In the genomic region with DNA sequence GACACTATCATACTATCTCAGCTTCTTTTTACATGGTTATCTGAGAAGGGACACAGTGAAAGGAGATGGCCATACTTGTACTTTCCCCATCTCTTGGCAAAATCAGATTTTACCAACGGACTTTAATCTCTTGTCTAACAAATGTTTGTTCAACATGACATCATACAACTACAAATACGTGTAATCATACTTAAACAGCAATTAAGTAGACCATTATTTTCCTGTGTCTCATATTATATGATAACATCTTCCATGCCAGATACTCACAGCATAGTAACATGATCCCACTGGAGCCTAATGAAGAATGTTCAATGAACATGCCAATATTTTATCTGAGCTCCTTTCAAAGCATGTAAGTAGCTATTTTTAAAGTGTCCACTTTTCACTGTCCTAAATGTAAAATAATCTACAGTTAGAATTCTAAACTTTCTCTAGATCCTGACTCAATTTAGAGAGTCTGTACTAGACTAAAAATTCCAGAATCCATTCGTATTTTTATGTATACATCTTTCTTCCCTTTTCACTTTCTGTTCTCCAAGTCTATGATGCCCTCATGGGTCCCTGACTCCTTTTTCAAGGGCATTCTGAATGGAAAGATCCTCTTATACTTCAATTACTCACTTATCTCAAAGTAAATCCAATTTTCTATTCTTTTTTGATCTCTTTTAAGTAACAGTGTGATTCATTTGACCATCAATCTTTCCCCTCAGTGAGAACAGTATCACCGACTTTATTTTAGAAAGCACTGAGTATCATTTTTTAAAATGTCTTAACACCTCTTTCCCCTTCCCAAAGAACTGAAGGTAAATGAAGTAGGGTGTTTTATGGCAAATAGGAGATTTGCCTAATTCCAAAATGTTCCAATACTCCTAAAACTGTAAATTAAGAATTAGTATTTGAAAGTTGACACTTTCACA, we compare ENCODE assay signal across 1 cellular context.
TF ChIP-seq lines count a peak whose summit lies in the region.

No MANE protein-coding gene starts in this region.

TF ChIP-seq in HepG2, 621 proteins besides CTCF, POLR2A, EP300 and RAD21 (continued from another document and continues in another):
- TF ChIP-seq HOMEZ (CRISPR knock-in tag; IDR thresholded peaks at IDR 0.05; ENCODE audit: low read depth) (peak; percentile 78; the same call in 1 of the 2 replicates), CHD2 (IDR thresholded peaks at IDR 0.05; ENCODE audit: low read depth, low read length) (no peak), NCOR1 (IDR thresholded peaks at IDR 0.05; ENCODE audit: borderline replicate concordance, low read length) (peak; percentile 34; the same call in 1 of the 2 replicates), SOX5 (CRISPR knock-in tag; IDR thresholded peaks at IDR 0.05; ENCODE audit: borderline replicate concordance) (peak; percentile 51; the same call in 1 of the 2 replicates), ZNF275 (CRISPR knock-in tag; IDR thresholded peaks at IDR 0.05; ENCODE audit: borderline replicate concordance) (no peak), ZNF292 (CRISPR knock-in tag; IDR thresholded peaks at IDR 0.05; ENCODE audit: borderline replicate concordance, low read depth) (no peak), SNAI1 (CRISPR knock-in tag; IDR thresholded peaks at IDR 0.05; ENCODE audit: borderline replicate concordance) (no peak), PLRG1 (conservative IDR thresholded peaks at IDR 0.05) (no peak), ZNF407 (CRISPR knock-in tag; IDR thresholded peaks at IDR 0.05; ENCODE audit: not compliant biosample characterization) (no peak), TMF1 (CRISPR knock-in tag; IDR thresholded peaks at IDR 0.05; ENCODE audit: low read depth) (no peak), ZBTB21 (CRISPR knock-in tag; IDR thresholded peaks at IDR 0.05) (peak; percentile 83; the same call in 1 of the 2 replicates), NFKBIZ (CRISPR knock-in tag; IDR thresholded peaks at IDR 0.05) (no peak), ZNF724P (CRISPR knock-in tag; IDR thresholded peaks at IDR 0.05; ENCODE audit: borderline replicate concordance) (no peak), ZNF280D (CRISPR knock-in tag; IDR thresholded peaks at IDR 0.05) (no peak), ZNF101 (CRISPR knock-in tag; IDR thresholded peaks at IDR 0.05; ENCODE audit: borderline replicate concordance, low read depth) (no peak), ATF1 (CRISPR knock-in tag; IDR thresholded peaks at IDR 0.05) (0 out of 2 replicates have a peak, but pooled peaks have one; percentile 33), ZNF75D (CRISPR knock-in tag; IDR thresholded peaks at IDR 0.05; ENCODE audit: borderline replicate concordance) (no peak)
- TF ChIP-seq, protein P1, sequence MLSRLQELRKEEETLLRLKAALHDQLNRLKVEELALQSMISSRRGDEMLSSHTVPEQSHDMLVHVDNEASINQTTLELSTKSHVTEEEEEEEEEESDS (CRISPR knock-in tag; IDR thresholded peaks at IDR 0.05; ENCODE audit: borderline replicate concordance) = no peak
- TF ChIP-seq, protein P2, sequence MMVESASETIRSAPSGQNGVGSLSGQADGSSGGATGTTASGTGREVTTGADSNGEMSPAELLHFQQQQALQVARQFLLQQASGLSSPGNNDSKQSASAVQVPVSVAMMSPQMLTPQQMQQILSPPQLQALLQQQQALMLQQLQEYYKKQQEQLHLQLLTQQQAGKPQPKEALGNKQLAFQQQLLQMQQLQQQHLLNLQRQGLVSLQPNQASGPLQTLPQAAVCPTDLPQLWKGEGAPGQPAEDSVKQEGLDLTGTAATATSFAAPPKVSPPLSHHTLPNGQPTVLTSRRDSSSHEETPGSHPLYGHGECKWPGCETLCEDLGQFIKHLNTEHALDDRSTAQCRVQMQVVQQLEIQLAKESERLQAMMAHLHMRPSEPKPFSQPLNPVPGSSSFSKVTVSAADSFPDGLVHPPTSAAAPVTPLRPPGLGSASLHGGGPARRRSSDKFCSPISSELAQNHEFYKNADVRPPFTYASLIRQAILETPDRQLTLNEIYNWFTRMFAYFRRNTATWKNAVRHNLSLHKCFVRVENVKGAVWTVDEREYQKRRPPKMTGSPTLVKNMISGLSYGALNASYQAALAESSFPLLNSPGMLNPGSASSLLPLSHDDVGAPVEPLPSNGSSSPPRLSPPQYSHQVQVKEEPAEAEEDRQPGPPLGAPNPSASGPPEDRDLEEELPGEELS (CRISPR knock-in tag; IDR thresholded peaks at IDR 0.05) = peak; percentile 35; the same call in 1 of the 2 replicates
- TF ChIP-seq, protein P3, sequence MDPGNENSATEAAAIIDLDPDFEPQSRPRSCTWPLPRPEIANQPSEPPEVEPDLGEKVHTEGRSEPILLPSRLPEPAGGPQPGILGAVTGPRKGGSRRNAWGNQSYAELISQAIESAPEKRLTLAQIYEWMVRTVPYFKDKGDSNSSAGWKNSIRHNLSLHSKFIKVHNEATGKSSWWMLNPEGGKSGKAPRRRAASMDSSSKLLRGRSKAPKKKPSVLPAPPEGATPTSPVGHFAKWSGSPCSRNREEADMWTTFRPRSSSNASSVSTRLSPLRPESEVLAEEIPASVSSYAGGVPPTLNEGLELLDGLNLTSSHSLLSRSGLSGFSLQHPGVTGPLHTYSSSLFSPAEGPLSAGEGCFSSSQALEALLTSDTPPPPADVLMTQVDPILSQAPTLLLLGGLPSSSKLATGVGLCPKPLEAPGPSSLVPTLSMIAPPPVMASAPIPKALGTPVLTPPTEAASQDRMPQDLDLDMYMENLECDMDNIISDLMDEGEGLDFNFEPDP (CRISPR knock-in tag; conservative IDR thresholded peaks at IDR 0.05) = no peak
- TF ChIP-seq, protein P4, sequence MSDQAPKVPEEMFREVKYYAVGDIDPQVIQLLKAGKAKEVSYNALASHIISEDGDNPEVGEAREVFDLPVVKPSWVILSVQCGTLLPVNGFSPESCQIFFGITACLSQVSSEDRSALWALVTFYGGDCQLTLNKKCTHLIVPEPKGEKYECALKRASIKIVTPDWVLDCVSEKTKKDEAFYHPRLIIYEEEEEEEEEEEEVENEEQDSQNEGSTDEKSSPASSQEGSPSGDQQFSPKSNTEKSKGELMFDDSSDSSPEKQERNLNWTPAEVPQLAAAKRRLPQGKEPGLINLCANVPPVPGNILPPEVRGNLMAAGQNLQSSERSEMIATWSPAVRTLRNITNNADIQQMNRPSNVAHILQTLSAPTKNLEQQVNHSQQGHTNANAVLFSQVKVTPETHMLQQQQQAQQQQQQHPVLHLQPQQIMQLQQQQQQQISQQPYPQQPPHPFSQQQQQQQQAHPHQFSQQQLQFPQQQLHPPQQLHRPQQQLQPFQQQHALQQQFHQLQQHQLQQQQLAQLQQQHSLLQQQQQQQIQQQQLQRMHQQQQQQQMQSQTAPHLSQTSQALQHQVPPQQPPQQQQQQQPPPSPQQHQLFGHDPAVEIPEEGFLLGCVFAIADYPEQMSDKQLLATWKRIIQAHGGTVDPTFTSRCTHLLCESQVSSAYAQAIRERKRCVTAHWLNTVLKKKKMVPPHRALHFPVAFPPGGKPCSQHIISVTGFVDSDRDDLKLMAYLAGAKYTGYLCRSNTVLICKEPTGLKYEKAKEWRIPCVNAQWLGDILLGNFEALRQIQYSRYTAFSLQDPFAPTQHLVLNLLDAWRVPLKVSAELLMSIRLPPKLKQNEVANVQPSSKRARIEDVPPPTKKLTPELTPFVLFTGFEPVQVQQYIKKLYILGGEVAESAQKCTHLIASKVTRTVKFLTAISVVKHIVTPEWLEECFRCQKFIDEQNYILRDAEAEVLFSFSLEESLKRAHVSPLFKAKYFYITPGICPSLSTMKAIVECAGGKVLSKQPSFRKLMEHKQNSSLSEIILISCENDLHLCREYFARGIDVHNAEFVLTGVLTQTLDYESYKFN (CRISPR knock-in tag; conservative IDR thresholded peaks at IDR 0.05) = peak; percentile 76
- TF ChIP-seq, protein P5, sequence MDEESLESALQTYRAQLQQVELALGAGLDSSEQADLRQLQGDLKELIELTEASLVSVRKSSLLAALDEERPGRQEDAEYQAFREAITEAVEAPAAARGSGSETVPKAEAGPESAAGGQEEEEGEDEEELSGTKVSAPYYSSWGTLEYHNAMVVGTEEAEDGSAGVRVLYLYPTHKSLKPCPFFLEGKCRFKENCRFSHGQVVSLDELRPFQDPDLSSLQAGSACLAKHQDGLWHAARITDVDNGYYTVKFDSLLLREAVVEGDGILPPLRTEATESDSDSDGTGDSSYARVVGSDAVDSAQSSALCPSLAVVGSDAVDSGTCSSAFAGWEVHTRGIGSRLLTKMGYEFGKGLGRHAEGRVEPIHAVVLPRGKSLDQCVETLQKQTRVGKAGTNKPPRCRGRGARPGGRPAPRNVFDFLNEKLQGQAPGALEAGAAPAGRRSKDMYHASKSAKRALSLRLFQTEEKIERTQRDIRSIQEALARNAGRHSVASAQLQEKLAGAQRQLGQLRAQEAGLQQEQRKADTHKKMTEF (CRISPR knock-in tag; IDR thresholded peaks at IDR 0.05) = peak; percentile 30; the same call in 1 of the 2 replicates
